20 cellular contexts compared by ENCODE assay signal in the genomic region with DNA sequence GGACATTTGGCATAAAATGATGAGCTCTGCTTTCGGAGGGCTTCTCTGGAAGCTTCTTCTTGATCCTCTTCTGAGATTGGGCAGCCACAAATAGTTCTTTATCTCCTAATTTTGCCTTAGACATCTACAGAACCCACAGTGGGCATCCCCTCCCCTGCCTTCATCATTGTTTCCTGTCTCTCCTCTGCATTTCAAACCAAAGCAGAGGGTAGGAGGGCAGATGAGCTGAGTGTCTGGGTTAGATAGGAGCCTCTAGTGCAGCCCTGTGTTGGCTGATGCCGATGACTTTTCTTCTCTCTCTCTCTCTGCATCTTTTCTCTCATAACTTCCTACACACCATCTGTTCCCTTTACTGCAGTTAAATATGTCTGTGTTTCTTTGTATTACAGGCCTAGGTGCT. TPM values are rescaled to one million over a fixed set of nuclear protein-coding genes. Genes with fewer than 3 reads are reported as not detected.
"Had no signal": no experiment of that assay in that cellular context is flagged by ENCODE, and none has a peak within 500 bp of the region (broad histone marks: within the 10 kb centered on the region; RNA-seq: fewer than 3 reads in every experiment).

No MANE protein-coding gene starts in this region.

- ATAC-seq: foreskin keratinocyte, left cardiac atrium, right lobe of liver, SK-N-SH treated with all-trans-retinoic acid at 6 μM for 48 hours, upper lobe of right lung had no signal

- H3K27ac Mint-ChIP-seq: activated CD4-positive, alpha-beta T cell treated with anti-CD3 and anti-CD28 coated beads, Interleukin-2, amount 10 ng/mL, durations not matched to agents 7 days and 5 days; nephron had no signal

- H3K9me3 ChIP-seq: colonic mucosa, right lobe of liver, upper lobe of right lung had no signal

- H3K27me3 ChIP-seq: brain microvascular endothelial cell, colonic mucosa, foreskin keratinocyte, hepatocyte, right lobe of liver, upper lobe of right lung had no signal

- H3K4me1 ChIP-seq: colonic mucosa, foreskin keratinocyte, parathyroid adenoma, right lobe of liver, upper lobe of right lung had no signal

- H3K36me3 ChIP-seq: brain microvascular endothelial cell, colonic mucosa, right lobe of liver, upper lobe of right lung had no signal

- DNase-seq: activated CD4-positive, alpha-beta T cell treated with anti-CD3 and anti-CD28 coated beads, Interleukin-2, amount 10 ng/mL, durations not matched to agents 7 days and 5 days; activated CD4-positive, CD25-positive, alpha-beta regulatory T cell; activated CD8-positive, alpha-beta memory T cell treated with anti-CD3 and anti-CD28 coated beads for 24 hours; activated CD8-positive, alpha-beta memory T cell treated with anti-CD3 and anti-CD28 coated beads, Interleukin-2, amount 50 U/mL, for 48 hours; brain microvascular endothelial cell; central memory CD4-positive, alpha-beta T cell; colonic mucosa; foreskin keratinocyte; left cardiac atrium; right lobe of liver; small intestine; stimulated activated CD4-positive, alpha-beta T cell treated with anti-CD3 and anti-CD28 coated beads, Interleukin-4, amount 100 ng/mL, for 1 hour; upper lobe of right lung had no signal

- H3K4me3 ChIP-seq: colonic mucosa, hepatocyte, right lobe of liver, upper lobe of right lung had no signal

- H3K4me3 Mint-ChIP-seq: activated CD4-positive, alpha-beta T cell treated with anti-CD3 and anti-CD28 coated beads, Interleukin-2, amount 10 ng/mL, durations not matched to agents 7 days and 5 days; nephron had no signal

- H3K27ac ChIP-seq: brain microvascular endothelial cell, colonic mucosa, foreskin keratinocyte, hepatocyte, parathyroid adenoma, right lobe of liver, upper lobe of right lung had no signal

- H3K27me3 Mint-ChIP-seq: activated CD4-positive, alpha-beta T cell treated with anti-CD3 and anti-CD28 coated beads, Interleukin-2, amount 10 ng/mL, durations not matched to agents 7 days and 5 days had no signal

RNA-seq across cellular contexts. Expression of a gene that starts 8.5 kb away (rescaled TPM):
- total RNA-seq: colonic mucosa, epithelial cell of proximal tubule, fibroblast of lung, foreskin keratinocyte, hepatocyte, left cardiac atrium, lower leg skin, right lobe of liver, upper lobe of right lung had no signal
- polyA plus RNA-seq: fibroblast of lung, foreskin keratinocyte, hepatocyte, small intestine had no signal

RNA-seq across cellular contexts. Expression of a gene that starts 19.3 kb away (rescaled TPM):
- total RNA-seq: colonic mucosa, epithelial cell of proximal tubule, fibroblast of lung, foreskin keratinocyte, hepatocyte, left cardiac atrium, lower leg skin, right lobe of liver, upper lobe of right lung had no signal
- polyA plus RNA-seq: fibroblast of lung, foreskin keratinocyte, hepatocyte, small intestine had no signal
